Comparison of ENCODE assay signal across 30 cellular contexts in genomic region chr5:38848637-38849036, GRCh38. TPM values are rescaled to one million over a fixed set of nuclear protein-coding genes. Genes with fewer than 3 reads are reported as not detected.
DNase-seq lines count a peak whose midpoint lies in the region; ATAC-seq and TF ChIP-seq lines count a peak whose summit lies in the region.
"Had no signal": no experiment of that assay in that cellular context is flagged by ENCODE, and none has a peak within 500 bp of the region (broad histone marks: within the 10 kb centered on the region; RNA-seq: fewer than 3 reads in every experiment).

No MANE protein-coding gene starts in this region.

- H3K4me1 ChIP-seq in breast epithelium (no peaks in the 10 kb centered on the region), mesenchymal stem cell (ENCODE audit: control insufficient read depth, insufficient read depth, low read depth, low read length) (peaks cover 7% of the 10 kb centered on the region), spleen (peaks cover 0 to 25% (median 8%) of the 10 kb centered on the region in 6 donors)
- H3K4me1 ChIP-seq: gastrocnemius medialis, SJCRH30 had no signal

- H3K27ac ChIP-seq in breast epithelium (peak overlapping the region in 1 of 2 donors; percentile 93), coronary artery (no peak overlapping the region), mesenchymal stem cell (ENCODE audit: low read length, poor library complexity, severe bottlenecking) (no peak overlapping the region), spleen (no peak overlapping the region)
- H3K27ac ChIP-seq: pancreas, SJCRH30, thyroid gland had no signal

- no peak overlapping the region for H3K23ac ChIP-seq in mesenchymal stem cell (ENCODE audit: low read length in 2 of 2)

- H2AFZ ChIP-seq in mesenchymal stem cell (ENCODE audit: low read depth, low read length): no peak overlapping the region

- no peak overlapping the region for H3K4me2 ChIP-seq in mesenchymal stem cell (ENCODE audit: low read length, poor library complexity, severe bottlenecking)

- TF ChIP-seq POLR2A in breast epithelium (IDR thresholded peaks at IDR 0.05) (no peak), spleen (IDR thresholded peaks at IDR 0.05) (no peak)

- H2BK120ac ChIP-seq in mesenchymal stem cell (ENCODE audit: low read depth, low read length): no peak overlapping the region

- peaks cover 20% of the 10 kb centered on the region for H3K36me3 Mint-ChIP-seq in MCF 10A (ENCODE audit: insufficient read depth, unreplicated experiment)

- DNase-seq in MCF 10A (ENCODE audit: unreplicated experiment) (no peak), breast epithelium (ENCODE audit: low spot score in 2 of 2) (no peak), coronary artery (ENCODE audit: low spot score) (no peak), mesenchymal stem cell (no peak), spleen (no peak), cerebellum (ENCODE audit: low spot score) (no peak), superior temporal gyrus (ENCODE audit: extremely low spot score) (no peak)
- DNase-seq: 8988T; activated CD4-positive, alpha-beta T cell treated with anti-CD3 and anti-CD28 coated beads, Interleukin-2, amount 10 ng/mL, durations not matched to agents 7 days and 5 days; activated effector memory CD4-positive, alpha-beta T cell treated with Interleukin-2 at 50 U/mL for 16 hours; activated T-cell treated with anti-CD3 and anti-CD28 coated beads, Interleukin-2, amount 50 U/mL, for 1 hour; DMS79 treated with DMSO at 0.1 percent for 48 hours; effector memory CD8-positive, alpha-beta T cell; erythroblast; gastrocnemius medialis; GDM1; NCI-H1092; NCI-H1694; pancreas; retina; RPMI8226; SJCRH30; stimulated activated CD8-positive, alpha-beta memory T cell treated with anti-CD3 and anti-CD28 coated beads, Interleukin-4, amount 100 ng/mL, for 48 hours; thyroid gland had no signal

- no peak overlapping the region for H3K14ac ChIP-seq in mesenchymal stem cell (ENCODE audit: low read length in 2 of 2)

- H3K27ac Mint-ChIP-seq in MCF 10A (ENCODE audit: low read depth, unreplicated experiment): peak overlapping the region; percentile 44
- H3K27ac Mint-ChIP-seq: activated CD4-positive, alpha-beta T cell treated with anti-CD3 and anti-CD28 coated beads, Interleukin-2, amount 10 ng/mL, durations not matched to agents 7 days and 5 days; activated naive CD4-positive, alpha-beta T cell treated with anti-CD3 and anti-CD28 coated beads, Interleukin-2, amount 50 U/mL, for 72 hours; effector memory CD8-positive, alpha-beta T cell; stimulated activated naive CD8-positive, alpha-beta T cell treated with anti-CD3 and anti-CD28 coated beads, Interleukin-15, Interleukin-2, amounts not matched to agents 100 ng/mL and 50 ng/mL, for 24 hours; WTC11 had no signal

- H3K36me3 ChIP-seq in breast epithelium (no peaks in the 10 kb centered on the region), mesenchymal stem cell (ENCODE audit: control insufficient read depth in 1 of 2, insufficient read depth in 2 of 2, low read depth in 1 of 2, low read length in 2 of 2) (peaks cover 3 to 49% of the 10 kb centered on the region in 2 experiments), spleen (no peaks in the 10 kb centered on the region)
- H3K36me3 ChIP-seq: gastrocnemius medialis, pancreas, SJCRH30, thyroid gland had no signal

- H3K18ac ChIP-seq in mesenchymal stem cell (ENCODE audit: low read depth in 1 of 2, low read length in 2 of 2): no peak overlapping the region

- H3K9ac ChIP-seq in mesenchymal stem cell (ENCODE audit: low read length): peak overlapping the region; percentile 97

- no peak overlapping the region for H2BK15ac ChIP-seq in mesenchymal stem cell (ENCODE audit: low read depth, poor library complexity, severe bottlenecking)

- H2BK5ac ChIP-seq in mesenchymal stem cell (ENCODE audit: low read depth, low read length, poor library complexity, severe bottlenecking): no peak overlapping the region

- peaks cover 16% of the 10 kb centered on the region for H3K79me1 ChIP-seq in mesenchymal stem cell (replicated peaks; ENCODE audit: low read length, poor library complexity, severe bottlenecking)

- H3K9me3 ChIP-seq in breast epithelium (peaks cover 0 to 7% of the 10 kb centered on the region in 2 donors), mesenchymal stem cell (ENCODE audit: control insufficient read depth, low read length) (no peaks in the 10 kb centered on the region), spleen (peaks cover 0 to 20% (median 10%) of the 10 kb centered on the region in 8 donors)
- H3K9me3 ChIP-seq: gastrocnemius medialis, pancreas, thyroid gland had no signal

- TF ChIP-seq CTCF in MCF 10A (IDR thresholded peaks at IDR 0.05; ENCODE audit: unreplicated experiment) (no peak), breast epithelium (IDR thresholded peaks at IDR 0.05) (no peak), coronary artery (IDR thresholded peaks at IDR 0.05) (no peak), spleen (IDR thresholded peaks at IDR 0.05 in 8 of 11, conservative IDR thresholded peaks at IDR 0.05 in 3 of 11) (no peak)

- no peaks in the 10 kb centered on the region for H3K9me3 Mint-ChIP-seq in MCF 10A (ENCODE audit: unreplicated experiment)
- H3K9me3 Mint-ChIP-seq: activated CD4-positive, alpha-beta T cell treated with anti-CD3 and anti-CD28 coated beads, Interleukin-2, amount 10 ng/mL, durations not matched to agents 7 days and 5 days had no signal

- H3K4me3 ChIP-seq in breast epithelium (peak overlapping the region in 1 of 3 donors; percentile 99), coronary artery (peak overlapping the region; percentile 92), mesenchymal stem cell (ENCODE audit: insufficient read depth in 1 of 2, low read depth in 1 of 2, low read length in 2 of 2) (peak overlapping the region in 1 of 2 experiments; percentile 94), spleen (peak overlapping the region in 4 of 8 donors; percentile 6 to 74 (median 56))
- H3K4me3 ChIP-seq: SJCRH30, thyroid gland had no signal

- H2AK5ac ChIP-seq in mesenchymal stem cell (ENCODE audit: low read length, severe bottlenecking): no peak overlapping the region

- 100% methylated on average over 1 of the region's 2 CpGs for WGBS in mesenchymal stem cell
- WGBS in spleen, 5 donors: 30 to 77% (median 74%) methylated on average over 2 of the region's 2 CpGs

- POLR2A ChIA-PET in MCF 10A (lab: Yijun Ruan, JAX): interaction anchor here (0.6 to 10.5 kb wide), 8 partner anchors 9 to 404 kb away, joined by 3 to 179 read pairs (median 10); no protein-coding TSS in a partner anchor

- H4K91ac ChIP-seq in mesenchymal stem cell (ENCODE audit: low read length): no peak overlapping the region

- intact Hi-C loops in MCF 10A (cut with micrococcal nuclease) (no loop called here), breast epithelium (cut with DNase I; ENCODE audit: low total_unique reads) (no loop called here), spleen (cut with DNase I; ENCODE audit: low total_unique reads) (no loop called here)

- no peak overlapping the region for H3K4ac ChIP-seq in mesenchymal stem cell (ENCODE audit: low read depth in 1 of 2, low read length in 2 of 2)

- peaks cover 15% of the 10 kb centered on the region for H3K4me1 Mint-ChIP-seq in MCF 10A (ENCODE audit: insufficient read depth, unreplicated experiment)

- H2BK12ac ChIP-seq in mesenchymal stem cell (ENCODE audit: low read length in 2 of 2): no peak overlapping the region

- H3K4me3 Mint-ChIP-seq in MCF 10A (ENCODE audit: unreplicated experiment): peak overlapping the region; percentile 99
- H3K4me3 Mint-ChIP-seq: activated CD4-positive, alpha-beta T cell treated with anti-CD3 and anti-CD28 coated beads, Interleukin-2, amount 10 ng/mL, durations not matched to agents 7 days and 5 days; effector memory CD8-positive, alpha-beta T cell; stimulated activated naive CD8-positive, alpha-beta T cell treated with anti-CD3 and anti-CD28 coated beads, Interleukin-15, Interleukin-2, amounts not matched to agents 100 ng/mL and 50 ng/mL, for 24 hours; WTC11 had no signal

- ATAC-seq in esophagus mucosa: no peak
- ATAC-seq: activated naive CD4-positive, alpha-beta T cell treated with anti-CD3 and anti-CD28 coated beads, Interleukin-2, amount 50 U/mL, for 72 hours; effector memory CD8-positive, alpha-beta T cell; gastrocnemius medialis; HCT116; pancreas; WTC11 had no signal

- no peaks in the 10 kb centered on the region for H3K27me3 Mint-ChIP-seq in MCF 10A (ENCODE audit: insufficient read depth, unreplicated experiment)

- no peaks in the 10 kb centered on the region for H3K27me3 ChIP-seq in breast epithelium
- H3K27me3 ChIP-seq in mesenchymal stem cell (ENCODE audit: control insufficient read depth in 1 of 2, insufficient read depth in 1 of 2, low read length in 2 of 2): no peaks in the 10 kb centered on the region
- peaks cover 0 to 42% (median 18%) of the 10 kb centered on the region in 7 donors for H3K27me3 ChIP-seq in spleen (replicated peaks in 1 of 7)
- H3K27me3 ChIP-seq: pancreas, SJCRH30, thyroid gland had no signal

- BruUV-seq in MCF 10A (replicated peaks; lab: Mats Ljungman, UMichigan): no TSS peak

- no peak overlapping the region for H4K8ac ChIP-seq in mesenchymal stem cell (ENCODE audit: low read length)

- CTCF ChIA-PET in MCF 10A (lab: Yijun Ruan, JAX): interaction anchor here (1.4 to 2.6 kb wide), 2 partner anchors 74 to 407 kb away, joined by 4 to 13 read pairs; no protein-coding TSS in a partner anchor

RNA-seq across cellular contexts. Expression of gene OSMR, which starts 2.8 kb away (rescaled TPM):
- total RNA-seq in MCF 10A (2022) (86.1 and 89.1 TPM in 2 replicates), breast epithelium (100 to 1,000 TPM in 1 of 3 donors, 10 to 100 TPM in 2; 32.2 to 121 (median 54.0) TPM), spleen (10 to 100 TPM; 60.5 to 74.6 (median 69.5) TPM), esophagus mucosa (23.1 TPM), cerebellum (6.8 TPM)
- polyA plus RNA-seq in mesenchymal stem cell (2013, experiment 1 of 2): 139 TPM
- polyA plus RNA-seq in mesenchymal stem cell (2013, experiment 2 of 2): 136 TPM
- polyA plus RNA-seq in spleen: 1 to 10 TPM; 2.5 to 6.6 (median 4.5) TPM
- total RNA-seq: activated CD4-positive, alpha-beta T cell treated with anti-CD3 and anti-CD28 coated beads, Interleukin-2, amount 10 ng/mL, durations not matched to agents 7 days and 5 days had no signal
- polyA plus RNA-seq: neural cell had no signal
